15 cellular contexts compared by ENCODE assay signal in the genomic region with DNA sequence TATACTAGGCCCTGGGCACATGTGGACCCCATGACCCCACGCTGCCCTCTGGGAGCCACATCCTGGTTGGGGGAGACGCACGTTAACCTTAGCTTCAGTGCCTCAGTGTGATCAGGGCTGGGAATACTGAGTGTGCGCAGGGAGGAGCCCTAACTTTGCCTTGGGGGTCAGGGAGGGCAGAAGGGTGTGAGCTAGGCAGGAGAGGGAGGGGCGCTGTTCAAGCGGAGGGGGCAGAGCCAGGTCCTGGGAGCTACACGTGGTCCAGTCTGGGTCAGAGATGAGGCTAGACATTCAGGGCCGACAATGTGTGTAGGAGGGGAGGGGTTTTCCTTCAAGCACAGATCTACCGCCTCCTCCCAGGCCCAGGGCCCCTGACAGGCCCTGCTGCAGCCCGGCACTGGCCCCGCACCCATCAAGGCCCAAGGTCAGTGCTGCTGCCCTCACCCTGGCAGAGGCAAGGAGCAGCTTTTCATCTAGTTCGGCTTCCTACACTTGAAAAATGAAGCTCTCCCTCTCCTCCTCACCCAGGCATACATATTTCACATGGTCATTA. TPM values are rescaled to one million over a fixed set of nuclear protein-coding genes. Genes with fewer than 3 reads are reported as not detected.
DNase-seq lines count a peak whose midpoint lies in the region; ATAC-seq and TF ChIP-seq lines count a peak whose summit lies in the region.
"Had no signal": no experiment of that assay in that cellular context is flagged by ENCODE, and none has a peak within 500 bp of the region (broad histone marks: within the 10 kb centered on the region; RNA-seq: fewer than 3 reads in every experiment).

No MANE protein-coding gene starts in this region.

- peaks cover 13% of the 10 kb centered on the region for H3K4me1 Mint-ChIP-seq in activated naive CD4-positive, alpha-beta T cell treated with anti-CD3 and anti-CD28 coated beads, Interleukin-2, amount 10 ng/mL, durations not matched to agents 7 days and 5 days
- peaks cover 9% of the 10 kb centered on the region for H3K4me1 Mint-ChIP-seq in T-helper 17 cell

- ATAC-seq in Panc1 (peak; percentile 28; the same call in 1 of the 2 replicates), sciatic nerve (peak; percentile 64), T-helper 17 cell (no peak), HG03175 (IDR thresholded peaks at IDR 0.05; ENCODE audit: unreplicated experiment) (no peak)
- ATAC-seq: HCT116 had no signal

- no peak overlapping the region for H3K4me3 ChIP-seq in Panc1 (ENCODE audit: low read depth in 2 of 2, low read length in 2 of 2)

- no peak overlapping the region for H3K4me3 Mint-ChIP-seq in activated naive CD4-positive, alpha-beta T cell treated with anti-CD3 and anti-CD28 coated beads, Interleukin-2, amount 10 ng/mL, durations not matched to agents 7 days and 5 days
- no peak overlapping the region for H3K4me3 Mint-ChIP-seq in T-helper 17 cell
- H3K4me3 Mint-ChIP-seq: B cell; CD4-positive, alpha-beta T cell had no signal

- H3K9me3 ChIP-seq in Panc1 (ENCODE audit: control insufficient read depth, insufficient read depth, low read depth, low read length) (no peaks in the 10 kb centered on the region), T-helper 17 cell (ENCODE audit: control insufficient read depth, low read length, poor library complexity, severe bottlenecking) (no peaks in the 10 kb centered on the region)

- in situ Hi-C loops in Panc1 (cut with HindIII; ENCODE audit: low pct_unique_long_range_greater_than_20kb, low sequenced_read_pairs), result no loop called here

- no peak for TF ChIP-seq CTCF in Panc1 (IDR thresholded peaks at IDR 0.05)

- no TSS peak for BruUV-seq in Panc1 (replicated peaks; lab: Mats Ljungman, UMichigan)

- POLR2A ChIA-PET in Panc1 (lab: Charles Lee), result no interaction called here

- no peaks in the 10 kb centered on the region for H3K36me3 ChIP-seq in Panc1 (ENCODE audit: control insufficient read depth, insufficient read depth, low read length)

- intact Hi-C loops in Panc1 (cut with micrococcal nuclease; ENCODE audit: unreplicated experiment) (no loop called here), sciatic nerve (cut with DNase I) (no loop called here)

- no peaks in the 10 kb centered on the region for H3K36me3 Mint-ChIP-seq in activated naive CD4-positive, alpha-beta T cell treated with anti-CD3 and anti-CD28 coated beads, Interleukin-2, amount 10 ng/mL, durations not matched to agents 7 days and 5 days
- peaks cover 3% of the 10 kb centered on the region for H3K36me3 Mint-ChIP-seq in T-helper 17 cell (ENCODE audit: low read depth)

- DNase-seq in Panc1 (ENCODE audit: low read depth, low spot score) (no peak), left kidney (ENCODE audit: low read depth, low spot score) (peak; percentile 56), sciatic nerve (ENCODE audit: low spot score) (no peak), retina (no peak), T-helper 17 cell (no peak)
- no peak for DNase-seq in activated naive CD4-positive, alpha-beta T cell treated with anti-CD3 and anti-CD28 coated beads, Interleukin-2, amount 10 ng/mL, durations not matched to agents 7 days and 5 days
- DNase-seq: C1 segment of cervical spinal cord; Calu3; CD4-positive, alpha-beta T cell; DMS 273 treated with DMSO at 0.1 percent for 48 hours had no signal

- CTCF ChIA-PET in Panc1 (lab: Charles Lee), result interaction anchor here (1.2 kb wide), 1 partner anchor 14 kb away, joined by 8 read pairs; no protein-coding TSS in a partner anchor
- CTCF ChIA-PET in activated naive CD4-positive, alpha-beta T cell treated with anti-CD3 and anti-CD28 coated beads, Interleukin-2, amount 10 ng/mL, durations not matched to agents 7 days and 5 days (lab: Charles Lee), result interaction anchor here (0.6 kb wide), 1 partner anchor 488 kb away, joined by 4 read pairs; no protein-coding TSS in a partner anchor

- no peaks in the 10 kb centered on the region for H3K4me1 ChIP-seq in Panc1 (ENCODE audit: control insufficient read depth, insufficient read depth, low read length)

- H3K27me3 ChIP-seq in Panc1 (ENCODE audit: control insufficient read depth, insufficient read depth, low read length), result no peaks in the 10 kb centered on the region

- H3K9me3 Mint-ChIP-seq in activated naive CD4-positive, alpha-beta T cell treated with anti-CD3 and anti-CD28 coated beads, Interleukin-2, amount 10 ng/mL, durations not matched to agents 7 days and 5 days, result no peaks in the 10 kb centered on the region
- H3K9me3 Mint-ChIP-seq: CD4-positive, alpha-beta T cell had no signal

- no peak overlapping the region for H3K27ac ChIP-seq in Panc1 (ENCODE audit: low read length)

- no peak overlapping the region for H3K27ac Mint-ChIP-seq in activated naive CD4-positive, alpha-beta T cell treated with anti-CD3 and anti-CD28 coated beads, Interleukin-2, amount 10 ng/mL, durations not matched to agents 7 days and 5 days
- H3K27ac Mint-ChIP-seq in T-helper 17 cell, result no peak overlapping the region
- H3K27ac Mint-ChIP-seq: B cell; CD4-positive, alpha-beta T cell had no signal

- peaks cover 28% of the 10 kb centered on the region for H3K27me3 Mint-ChIP-seq in activated naive CD4-positive, alpha-beta T cell treated with anti-CD3 and anti-CD28 coated beads, Interleukin-2, amount 10 ng/mL, durations not matched to agents 7 days and 5 days
- H3K27me3 Mint-ChIP-seq in T-helper 17 cell, result no peaks in the 10 kb centered on the region
- H3K27me3 Mint-ChIP-seq: B cell; CD4-positive, alpha-beta T cell had no signal

RNA-seq across cellular contexts. Expression of a gene that starts 47.5 kb away (rescaled TPM):
- total RNA-seq in Panc1 (2021; ENCODE audit: unreplicated experiment) (not detected), sciatic nerve (0.53 TPM), T-helper 17 cell (under 1 TPM; 0.31 to 0.37 TPM)
- not detected for polyA plus RNA-seq in Panc1 (2012; ENCODE audit: insufficient read length)
- total RNA-seq: B cell, Calu3, G401, H4 had no signal

Comparison
In these comparisons a context has a peak if more than half of its experiments do, and no peak if none do; other contexts are left out.
1. ATAC-seq: peak in Panc1 (single experiment) and sciatic nerve (single experiment); none in T-helper 17 cell (single experiment) and HG03175 (single experiment).